1 cellular context compared by ENCODE assay signal in the genomic region with DNA sequence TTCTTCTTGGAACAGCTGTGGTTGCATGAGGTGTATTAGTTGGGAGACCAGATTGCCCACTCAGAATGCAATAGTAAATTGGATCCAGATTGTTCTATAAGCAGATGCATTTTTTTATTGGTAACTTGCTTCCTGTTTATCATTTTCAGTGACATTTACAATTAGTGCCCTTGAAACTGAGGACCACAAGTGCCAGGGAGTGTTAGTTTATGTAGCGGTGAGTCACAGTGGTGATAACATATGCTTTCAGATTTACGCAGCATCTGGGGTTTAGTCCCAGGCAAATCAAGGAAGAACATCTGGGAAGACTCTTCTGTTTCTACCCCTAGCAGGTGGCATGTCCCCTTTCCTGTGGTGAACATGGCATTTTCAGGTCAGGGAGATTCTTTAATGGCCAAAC.
A peak's percentile ranks its signal among the peaks of the same experiment; 100 is the strongest.
TF ChIP-seq lines count a peak whose summit lies in the region.

No MANE protein-coding gene starts in this region.

TF ChIP-seq in HEK293, 187 proteins besides CTCF, POLR2A, EP300 and RAD21 (continued from another document and continues in another):
- TF ChIP-seq MYNN (tag by site-specific recombination; IDR thresholded peaks at IDR 0.05; ENCODE audit: borderline replicate concordance), result no peak
- TF ChIP-seq, protein P1, sequence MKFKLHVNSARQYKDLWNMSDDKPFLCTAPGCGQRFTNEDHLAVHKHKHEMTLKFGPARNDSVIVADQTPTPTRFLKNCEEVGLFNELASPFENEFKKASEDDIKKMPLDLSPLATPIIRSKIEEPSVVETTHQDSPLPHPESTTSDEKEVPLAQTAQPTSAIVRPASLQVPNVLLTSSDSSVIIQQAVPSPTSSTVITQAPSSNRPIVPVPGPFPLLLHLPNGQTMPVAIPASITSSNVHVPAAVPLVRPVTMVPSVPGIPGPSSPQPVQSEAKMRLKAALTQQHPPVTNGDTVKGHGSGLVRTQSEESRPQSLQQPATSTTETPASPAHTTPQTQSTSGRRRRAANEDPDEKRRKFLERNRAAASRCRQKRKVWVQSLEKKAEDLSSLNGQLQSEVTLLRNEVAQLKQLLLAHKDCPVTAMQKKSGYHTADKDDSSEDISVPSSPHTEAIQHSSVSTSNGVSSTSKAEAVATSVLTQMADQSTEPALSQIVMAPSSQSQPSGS (tag by site-specific recombination; IDR thresholded peaks at IDR 0.05; ENCODE audit: low read depth), result no peak
- no peak for TF ChIP-seq HOXD13 (CRISPR knock-in tag; IDR thresholded peaks at IDR 0.05; ENCODE audit: borderline replicate concordance)
- TF ChIP-seq ZNF785 (tag by site-specific recombination; IDR thresholded peaks at IDR 0.05), result no peak
- no peak for TF ChIP-seq MEIS1 (CRISPR knock-in tag; IDR thresholded peaks at IDR 0.05; ENCODE audit: borderline replicate concordance)
- no peak for TF ChIP-seq SETDB1 (IDR thresholded peaks at IDR 0.05; ENCODE audit: insufficient read length, low read length)
- TF ChIP-seq ZBTB1 (tag by site-specific recombination; IDR thresholded peaks at IDR 0.05), result no peak
- TF ChIP-seq, protein P2, sequence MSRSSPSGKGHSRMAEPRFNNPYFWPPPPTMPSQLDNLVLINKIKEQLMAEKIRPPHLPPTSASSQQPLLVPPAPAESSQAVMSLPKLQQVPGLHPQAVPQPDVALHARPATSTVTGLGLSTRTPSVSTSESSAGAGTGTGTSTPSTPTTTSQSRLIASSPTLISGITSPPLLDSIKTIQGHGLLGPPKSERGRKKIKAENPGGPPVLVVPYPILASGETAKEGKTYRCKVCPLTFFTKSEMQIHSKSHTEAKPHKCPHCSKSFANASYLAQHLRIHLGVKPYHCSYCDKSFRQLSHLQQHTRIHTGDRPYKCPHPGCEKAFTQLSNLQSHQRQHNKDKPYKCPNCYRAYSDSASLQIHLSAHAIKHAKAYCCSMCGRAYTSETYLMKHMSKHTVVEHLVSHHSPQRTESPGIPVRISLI (tag by site-specific recombination; IDR thresholded peaks at IDR 0.05), result no peak
- TF ChIP-seq ZNF354C (tag by site-specific recombination; IDR thresholded peaks at IDR 0.05; ENCODE audit: borderline replicate concordance, low read depth), result no peak
- no peak for TF ChIP-seq REPIN1 (tag by site-specific recombination; IDR thresholded peaks at IDR 0.05; ENCODE audit: low read depth)
- TF ChIP-seq KLF16 (tag by site-specific recombination; IDR thresholded peaks at IDR 0.05), result no peak
- TF ChIP-seq, protein P3, sequence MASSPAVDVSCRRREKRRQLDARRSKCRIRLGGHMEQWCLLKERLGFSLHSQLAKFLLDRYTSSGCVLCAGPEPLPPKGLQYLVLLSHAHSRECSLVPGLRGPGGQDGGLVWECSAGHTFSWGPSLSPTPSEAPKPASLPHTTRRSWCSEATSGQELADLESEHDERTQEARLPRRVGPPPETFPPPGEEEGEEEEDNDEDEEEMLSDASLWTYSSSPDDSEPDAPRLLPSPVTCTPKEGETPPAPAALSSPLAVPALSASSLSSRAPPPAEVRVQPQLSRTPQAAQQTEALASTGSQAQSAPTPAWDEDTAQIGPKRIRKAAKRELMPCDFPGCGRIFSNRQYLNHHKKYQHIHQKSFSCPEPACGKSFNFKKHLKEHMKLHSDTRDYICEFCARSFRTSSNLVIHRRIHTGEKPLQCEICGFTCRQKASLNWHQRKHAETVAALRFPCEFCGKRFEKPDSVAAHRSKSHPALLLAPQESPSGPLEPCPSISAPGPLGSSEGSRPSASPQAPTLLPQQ (tag by site-specific recombination; IDR thresholded peaks at IDR 0.05), result peak; percentile 39; the same call in 1 of the 2 replicates
- TF ChIP-seq RBAK (tag by site-specific recombination; IDR thresholded peaks at IDR 0.05), result no peak
- TF ChIP-seq ZNF214 (tag by site-specific recombination; IDR thresholded peaks at IDR 0.05; ENCODE audit: borderline replicate concordance), result no peak
- TF ChIP-seq OSR2 (tag by site-specific recombination; IDR thresholded peaks at IDR 0.05), result peak; percentile 66
- peak; percentile 42; the same call in 1 of the 2 replicates for TF ChIP-seq KLF10 (tag by site-specific recombination; IDR thresholded peaks at IDR 0.05)
- no peak for TF ChIP-seq ZNF266 (tag by site-specific recombination; IDR thresholded peaks at IDR 0.05; ENCODE audit: low read depth)
- no peak for TF ChIP-seq ZNF544 (tag by site-specific recombination; IDR thresholded peaks at IDR 0.05)
- TF ChIP-seq GLIS2 (tag by site-specific recombination; IDR thresholded peaks at IDR 0.05), result no peak
- no peak for TF ChIP-seq ZNF239 (tag by site-specific recombination; IDR thresholded peaks at IDR 0.05)
- no peak for TF ChIP-seq ZNF514 (tag by site-specific recombination; IDR thresholded peaks at IDR 0.05)
- TF ChIP-seq ZNF48 (tag by site-specific recombination; IDR thresholded peaks at IDR 0.05), result no peak
- no peak for TF ChIP-seq ZNF623 (tag by site-specific recombination; IDR thresholded peaks at IDR 0.05)
- TF ChIP-seq, protein P4, sequence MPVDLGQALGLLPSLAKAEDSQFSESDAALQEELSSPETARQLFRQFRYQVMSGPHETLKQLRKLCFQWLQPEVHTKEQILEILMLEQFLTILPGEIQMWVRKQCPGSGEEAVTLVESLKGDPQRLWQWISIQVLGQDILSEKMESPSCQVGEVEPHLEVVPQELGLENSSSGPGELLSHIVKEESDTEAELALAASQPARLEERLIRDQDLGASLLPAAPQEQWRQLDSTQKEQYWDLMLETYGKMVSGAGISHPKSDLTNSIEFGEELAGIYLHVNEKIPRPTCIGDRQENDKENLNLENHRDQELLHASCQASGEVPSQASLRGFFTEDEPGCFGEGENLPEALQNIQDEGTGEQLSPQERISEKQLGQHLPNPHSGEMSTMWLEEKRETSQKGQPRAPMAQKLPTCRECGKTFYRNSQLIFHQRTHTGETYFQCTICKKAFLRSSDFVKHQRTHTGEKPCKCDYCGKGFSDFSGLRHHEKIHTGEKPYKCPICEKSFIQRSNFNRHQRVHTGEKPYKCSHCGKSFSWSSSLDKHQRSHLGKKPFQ (tag by site-specific recombination; IDR thresholded peaks at IDR 0.05), result 0 out of 2 replicates have a peak, but pooled peaks have one; percentile 23
- TF ChIP-seq, protein P5, sequence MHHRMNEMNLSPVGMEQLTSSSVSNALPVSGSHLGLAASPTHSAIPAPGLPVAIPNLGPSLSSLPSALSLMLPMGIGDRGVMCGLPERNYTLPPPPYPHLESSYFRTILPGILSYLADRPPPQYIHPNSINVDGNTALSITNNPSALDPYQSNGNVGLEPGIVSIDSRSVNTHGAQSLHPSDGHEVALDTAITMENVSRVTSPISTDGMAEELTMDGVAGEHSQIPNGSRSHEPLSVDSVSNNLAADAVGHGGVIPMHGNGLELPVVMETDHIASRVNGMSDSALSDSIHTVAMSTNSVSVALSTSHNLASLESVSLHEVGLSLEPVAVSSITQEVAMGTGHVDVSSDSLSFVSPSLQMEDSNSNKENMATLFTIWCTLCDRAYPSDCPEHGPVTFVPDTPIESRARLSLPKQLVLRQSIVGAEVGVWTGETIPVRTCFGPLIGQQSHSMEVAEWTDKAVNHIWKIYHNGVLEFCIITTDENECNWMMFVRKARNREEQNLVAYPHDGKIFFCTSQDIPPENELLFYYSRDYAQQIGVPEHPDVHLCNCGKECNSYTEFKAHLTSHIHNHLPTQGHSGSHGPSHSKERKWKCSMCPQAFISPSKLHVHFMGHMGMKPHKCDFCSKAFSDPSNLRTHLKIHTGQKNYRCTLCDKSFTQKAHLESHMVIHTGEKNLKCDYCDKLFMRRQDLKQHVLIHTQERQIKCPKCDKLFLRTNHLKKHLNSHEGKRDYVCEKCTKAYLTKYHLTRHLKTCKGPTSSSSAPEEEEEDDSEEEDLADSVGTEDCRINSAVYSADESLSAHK (tag by site-specific recombination; IDR thresholded peaks at IDR 0.05), result peak; percentile 94
- TF ChIP-seq, protein P6, sequence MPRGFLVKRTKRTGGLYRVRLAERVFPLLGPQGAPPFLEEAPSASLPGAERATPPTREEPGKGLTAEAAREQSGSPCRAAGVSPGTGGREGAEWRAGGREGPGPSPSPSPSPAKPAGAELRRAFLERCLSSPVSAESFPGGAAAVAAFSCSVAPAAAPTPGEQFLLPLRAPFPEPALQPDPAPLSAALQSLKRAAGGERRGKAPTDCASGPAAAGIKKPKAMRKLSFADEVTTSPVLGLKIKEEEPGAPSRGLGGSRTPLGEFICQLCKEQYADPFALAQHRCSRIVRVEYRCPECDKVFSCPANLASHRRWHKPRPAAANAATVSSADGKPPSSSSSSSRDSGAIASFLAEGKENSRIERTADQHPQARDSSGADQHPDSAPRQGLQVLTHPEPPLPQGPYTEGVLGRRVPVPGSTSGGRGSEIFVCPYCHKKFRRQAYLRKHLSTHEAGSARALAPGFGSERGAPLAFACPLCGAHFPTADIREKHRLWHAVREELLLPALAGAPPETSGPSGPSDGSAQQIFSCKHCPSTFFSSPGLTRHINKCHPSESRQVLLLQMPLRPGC (tag by site-specific recombination; IDR thresholded peaks at IDR 0.05), result no peak
- TF ChIP-seq, protein P7, sequence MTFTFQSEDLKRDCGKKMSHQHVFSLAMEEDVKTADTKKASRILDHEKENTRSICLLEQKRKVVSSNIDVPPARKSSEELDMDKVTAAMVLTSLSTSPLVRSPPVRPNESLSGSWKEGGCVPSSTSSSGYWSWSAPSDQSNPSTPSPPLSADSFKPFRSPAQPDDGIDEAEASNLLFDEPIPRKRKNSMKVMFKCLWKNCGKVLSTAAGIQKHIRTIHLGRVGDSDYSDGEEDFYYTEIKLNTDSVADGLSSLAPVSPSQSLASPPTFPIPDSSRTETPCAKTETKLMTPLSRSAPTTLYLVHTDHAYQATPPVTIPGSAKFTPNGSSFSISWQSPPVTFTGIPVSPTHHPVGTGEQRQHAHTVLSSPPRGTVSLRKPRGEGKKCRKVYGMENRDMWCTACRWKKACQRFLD (tag by site-specific recombination; IDR thresholded peaks at IDR 0.05), result no peak
- no peak for TF ChIP-seq ZNF174 (tag by site-specific recombination; IDR thresholded peaks at IDR 0.05)
- TF ChIP-seq ZNF658 (tag by site-specific recombination; IDR thresholded peaks at IDR 0.05), result no peak
- TF ChIP-seq, protein P8, sequence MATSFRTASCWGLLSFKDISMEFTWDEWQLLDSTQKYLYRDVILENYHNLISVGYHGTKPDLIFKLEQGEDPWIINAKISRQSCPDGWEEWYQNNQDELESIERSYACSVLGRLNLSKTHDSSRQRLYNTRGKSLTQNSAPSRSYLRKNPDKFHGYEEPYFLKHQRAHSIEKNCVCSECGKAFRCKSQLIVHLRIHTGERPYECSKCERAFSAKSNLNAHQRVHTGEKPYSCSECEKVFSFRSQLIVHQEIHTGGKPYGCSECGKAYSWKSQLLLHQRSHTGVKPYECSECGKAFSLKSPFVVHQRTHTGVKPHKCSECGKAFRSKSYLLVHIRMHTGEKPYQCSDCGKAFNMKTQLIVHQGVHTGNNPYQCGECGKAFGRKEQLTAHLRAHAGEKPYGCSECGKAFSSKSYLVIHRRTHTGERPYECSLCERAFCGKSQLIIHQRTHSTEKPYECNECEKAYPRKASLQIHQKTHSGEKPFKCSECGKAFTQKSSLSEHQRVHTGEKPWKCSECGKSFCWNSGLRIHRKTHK (tag by site-specific recombination; IDR thresholded peaks at IDR 0.05), result no peak
- no peak for TF ChIP-seq KLF9 (tag by site-specific recombination; IDR thresholded peaks at IDR 0.05; ENCODE audit: low read depth)
- peak; percentile 31; the same call in 1 of the 2 replicates for TF ChIP-seq SCRT1 (tag by site-specific recombination; IDR thresholded peaks at IDR 0.05; ENCODE audit: borderline replicate concordance)
- TF ChIP-seq ZBTB7A (tag by site-specific recombination; IDR thresholded peaks at IDR 0.05; ENCODE audit: low read depth), result no peak
- TF ChIP-seq, protein P9, sequence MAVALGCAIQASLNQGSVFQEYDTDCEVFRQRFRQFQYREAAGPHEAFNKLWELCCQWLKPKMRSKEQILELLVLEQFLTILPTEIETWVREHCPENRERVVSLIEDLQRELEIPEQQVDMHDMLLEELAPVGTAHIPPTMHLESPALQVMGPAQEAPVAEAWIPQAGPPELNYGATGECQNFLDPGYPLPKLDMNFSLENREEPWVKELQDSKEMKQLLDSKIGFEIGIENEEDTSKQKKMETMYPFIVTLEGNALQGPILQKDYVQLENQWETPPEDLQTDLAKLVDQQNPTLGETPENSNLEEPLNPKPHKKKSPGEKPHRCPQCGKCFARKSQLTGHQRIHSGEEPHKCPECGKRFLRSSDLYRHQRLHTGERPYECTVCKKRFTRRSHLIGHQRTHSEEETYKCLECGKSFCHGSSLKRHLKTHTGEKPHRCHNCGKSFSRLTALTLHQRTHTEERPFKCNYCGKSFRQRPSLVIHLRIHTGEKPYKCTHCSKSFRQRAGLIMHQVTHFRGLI (tag by site-specific recombination; IDR thresholded peaks at IDR 0.05), result no peak
- no peak for TF ChIP-seq ZNF423 (tag by site-specific recombination; IDR thresholded peaks at IDR 0.05)
- TF ChIP-seq ZNF138 (tag by site-specific recombination; IDR thresholded peaks at IDR 0.05; ENCODE audit: borderline replicate concordance), result no peak
- no peak for TF ChIP-seq ZNF146 (tag by site-specific recombination; IDR thresholded peaks at IDR 0.05)
- no peak for TF ChIP-seq ZNF416 (tag by site-specific recombination; IDR thresholded peaks at IDR 0.05)
- peak; percentile 84 for TF ChIP-seq WT1 (tag by site-specific recombination; IDR thresholded peaks at IDR 0.05)
- peak; percentile 94 for TF ChIP-seq IKZF3 (tag by site-specific recombination; IDR thresholded peaks at IDR 0.05)
- no peak for TF ChIP-seq BCL11A (tag by site-specific recombination; IDR thresholded peaks at IDR 0.05; ENCODE audit: low read depth)
- TF ChIP-seq, protein P10, sequence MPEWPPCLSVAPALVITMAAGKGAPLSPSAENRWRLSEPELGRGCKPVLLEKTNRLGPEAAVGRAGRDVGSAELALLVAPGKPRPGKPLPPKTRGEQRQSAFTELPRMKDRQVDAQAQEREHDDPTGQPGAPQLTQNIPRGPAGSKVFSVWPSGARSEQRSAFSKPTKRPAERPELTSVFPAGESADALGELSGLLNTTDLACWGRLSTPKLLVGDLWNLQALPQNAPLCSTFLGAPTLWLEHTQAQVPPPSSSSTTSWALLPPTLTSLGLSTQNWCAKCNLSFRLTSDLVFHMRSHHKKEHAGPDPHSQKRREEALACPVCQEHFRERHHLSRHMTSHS (tag by site-specific recombination; IDR thresholded peaks at IDR 0.05), result peak; percentile 84
- 0 out of 2 replicates have a peak, but pooled peaks have one; percentile 9 for TF ChIP-seq PRDM1 (tag by site-specific recombination; IDR thresholded peaks at IDR 0.05)
- TF ChIP-seq ZNF366 (tag by site-specific recombination; conservative IDR thresholded peaks at IDR 0.05), result peak; percentile 37; the same call in 1 of the 2 replicates
- peak; percentile 83 for TF ChIP-seq SP7 (tag by site-specific recombination; IDR thresholded peaks at IDR 0.05)
- TF ChIP-seq, protein P11, sequence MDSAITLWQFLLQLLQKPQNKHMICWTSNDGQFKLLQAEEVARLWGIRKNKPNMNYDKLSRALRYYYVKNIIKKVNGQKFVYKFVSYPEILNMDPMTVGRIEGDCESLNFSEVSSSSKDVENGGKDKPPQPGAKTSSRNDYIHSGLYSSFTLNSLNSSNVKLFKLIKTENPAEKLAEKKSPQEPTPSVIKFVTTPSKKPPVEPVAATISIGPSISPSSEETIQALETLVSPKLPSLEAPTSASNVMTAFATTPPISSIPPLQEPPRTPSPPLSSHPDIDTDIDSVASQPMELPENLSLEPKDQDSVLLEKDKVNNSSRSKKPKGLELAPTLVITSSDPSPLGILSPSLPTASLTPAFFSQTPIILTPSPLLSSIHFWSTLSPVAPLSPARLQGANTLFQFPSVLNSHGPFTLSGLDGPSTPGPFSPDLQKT (IDR thresholded peaks at IDR 0.05; ENCODE audit: borderline replicate concordance, low read depth, low read length), result no peak
- TF ChIP-seq ZNF324 (tag by site-specific recombination; IDR thresholded peaks at IDR 0.05), result no peak
